In the genomic region with DNA sequence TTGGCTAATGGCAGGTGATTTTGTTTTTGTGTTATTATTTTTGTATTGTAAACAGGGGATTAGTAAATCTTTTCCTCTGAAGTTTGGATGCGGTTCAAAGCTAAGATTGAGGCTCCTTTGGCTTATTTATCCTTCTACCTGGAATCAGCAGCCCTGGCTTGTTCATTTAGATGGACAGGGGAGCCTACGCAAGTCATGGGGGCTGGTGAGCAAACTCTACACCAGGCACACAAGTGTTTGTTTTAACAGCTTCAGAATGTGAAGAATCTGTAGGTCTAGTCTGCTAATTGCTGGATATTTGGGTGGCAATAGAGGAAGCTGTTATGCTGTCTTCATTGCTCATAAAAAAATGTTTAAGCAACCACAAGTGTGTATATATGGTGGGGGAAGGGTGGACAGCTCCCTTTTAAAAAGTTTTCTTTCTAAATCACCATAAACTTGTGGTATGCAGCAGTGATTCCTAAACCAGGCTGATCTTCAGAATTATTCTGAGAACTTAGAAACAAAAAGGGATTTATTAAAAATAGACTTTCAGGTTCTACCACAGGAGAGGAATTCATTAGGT, we compare ENCODE assay signal across 15 cellular contexts. TPM values are rescaled to one million over a fixed set of nuclear protein-coding genes. Genes with fewer than 3 reads are reported as not detected.
A peak's percentile ranks its signal among the peaks of the same experiment; 100 is the strongest.
DNase-seq lines count a peak whose midpoint lies in the region; ATAC-seq, FAIRE-seq and TF ChIP-seq lines count a peak whose summit lies in the region.
"Had no signal": no experiment of that assay in that cellular context is flagged by ENCODE, and none has a peak within 500 bp of the region (broad histone marks: within the 10 kb centered on the region; RNA-seq: fewer than 3 reads in every experiment).

No MANE protein-coding gene starts in this region.

- TF ChIP-seq CTCF in bronchial epithelial cell (IDR thresholded peaks at IDR 0.05; ENCODE audit: insufficient read depth, low read length, severe bottlenecking): no peak
- TF ChIP-seq CTCF in lower lobe of right lung (IDR thresholded peaks at IDR 0.05): no peak
- TF ChIP-seq CTCF in right atrium auricular region (IDR thresholded peaks at IDR 0.05): no peak

- H3K4me3 ChIP-seq in BLaER1 treated with 17β-estradiol and CSF1 and Interleukin-3, amounts not matched to agents 10 nM and 100 nM: no peak overlapping the region
- H3K4me3 ChIP-seq in bronchial epithelial cell (ENCODE audit: low read depth, low read length) (no peak overlapping the region), lower lobe of right lung (no peak overlapping the region), right atrium auricular region (no peak overlapping the region)
- H3K4me3 ChIP-seq: mucosa of descending colon had no signal

- H3K27ac ChIP-seq in BLaER1 treated with 17β-estradiol and CSF1 and Interleukin-3, amounts not matched to agents 10 nM and 100 nM: no peak overlapping the region
- peak overlapping the region; percentile 42 for H3K27ac ChIP-seq in lower lobe of right lung
- no peak overlapping the region for H3K27ac ChIP-seq in right atrium auricular region
- H3K27ac ChIP-seq: foreskin keratinocyte had no signal

- no peak for FAIRE-seq in bronchial epithelial cell (lab: Jason Lieb, UNC)

- TF ChIP-seq EP300 in Ishikawa (IDR thresholded peaks at IDR 0.05; ENCODE audit: borderline replicate concordance): no peak

- no peaks in the 10 kb centered on the region; a peak in 1 of 22 replicates for H3K36me3 ChIP-seq in BLaER1 treated with 17β-estradiol and CSF1 and Interleukin-3, amounts not matched to agents 10 nM and 100 nM
- H3K36me3 ChIP-seq in bronchial epithelial cell (ENCODE audit: control insufficient read depth, insufficient read depth, low read length): no peaks in the 10 kb centered on the region
- no peaks in the 10 kb centered on the region for H3K36me3 ChIP-seq in lower lobe of right lung
- no peaks in the 10 kb centered on the region for H3K36me3 ChIP-seq in right atrium auricular region

- no peak for TF ChIP-seq RAD21 in Ishikawa (IDR thresholded peaks at IDR 0.05; ENCODE audit: low read depth)

- DNase-seq in bronchial epithelial cell (ENCODE audit: low read depth) (peak; percentile 58), lower lobe of right lung (no peak), right atrium auricular region (ENCODE audit: low spot score) (no peak), CD1c-positive myeloid dendritic cell (ENCODE audit: extremely low spot score) (no peak), Ammon's horn (ENCODE audit: low spot score) (no peak)
- DNase-seq: activated CD4-positive, alpha-beta memory T cell treated with anti-CD3 and anti-CD28 coated beads for 36 hours; AML-193; mucosa of descending colon; NCI-H187; stimulated activated CD4-positive, alpha-beta T cell treated with anti-CD3 and anti-CD28 coated beads, Interleukin-1b, Interleukin-23, amount 100 ng/mL, for 48 hours had no signal

- H3K27me3 ChIP-seq in BLaER1 treated with 17β-estradiol and CSF1 and Interleukin-3, amounts not matched to agents 10 nM and 100 nM: peaks cover 0 to 42% (median 0%) of the 10 kb centered on the region in 11 experiments; a peak in 4 of 22 replicates
- H3K27me3 ChIP-seq in bronchial epithelial cell (ENCODE audit: control insufficient read depth, insufficient read depth, low read length) (no peaks in the 10 kb centered on the region), lower lobe of right lung (ENCODE audit: low read depth) (no peaks in the 10 kb centered on the region), right atrium auricular region (no peaks in the 10 kb centered on the region)
- H3K27me3 ChIP-seq: foreskin keratinocyte had no signal

- peak overlapping the region in 10 of 11 experiments; percentile 18 to 64 (median 44); a peak in 14 of 22 replicates for H3K4me2 ChIP-seq in BLaER1 treated with 17β-estradiol and CSF1 and Interleukin-3, amounts not matched to agents 10 nM and 100 nM

- intact Hi-C loops in lower lobe of right lung (cut with DNase I): no loop called here

- no peaks in the 10 kb centered on the region for H4K20me1 ChIP-seq in BLaER1 treated with 17β-estradiol and CSF1 and Interleukin-3, amounts not matched to agents 10 nM and 100 nM

- peaks cover 0 to 7% (median 0%) of the 10 kb centered on the region in 11 experiments; a peak in 2 of 22 replicates for H3K9me3 ChIP-seq in BLaER1 treated with 17β-estradiol and CSF1 and Interleukin-3, amounts not matched to agents 10 nM and 100 nM (replicated peaks in 1 of 11)
- no peaks in the 10 kb centered on the region for H3K9me3 ChIP-seq in lower lobe of right lung
- H3K9me3 ChIP-seq in right atrium auricular region: no peaks in the 10 kb centered on the region
- H3K9me3 ChIP-seq: mucosa of descending colon had no signal

- peaks cover 7 to 20% (median 17%) of the 10 kb centered on the region in 10 experiments; a peak in 19 of 20 replicates for H3K4me1 ChIP-seq in BLaER1 treated with 17β-estradiol and CSF1 and Interleukin-3, amounts not matched to agents 10 nM and 100 nM
- H3K4me1 ChIP-seq in lower lobe of right lung (peaks cover 52% of the 10 kb centered on the region), right atrium auricular region (peaks cover 0 to 56% of the 10 kb centered on the region in 2 donors)

- no peak overlapping the region for H3K9ac ChIP-seq in BLaER1 treated with 17β-estradiol and CSF1 and Interleukin-3, amounts not matched to agents 10 nM and 100 nM

- ATAC-seq in lower lobe of right lung (peak; percentile 29 to 75), GM18873 (IDR thresholded peaks at IDR 0.05; ENCODE audit: low FRiP score, unreplicated experiment) (no peak)
- ATAC-seq: activated T-helper 17 cell treated with anti-CD3 and anti-CD28 coated beads, Interleukin-2, amount 50 U/mL, for 72 hours; foreskin keratinocyte; mucosa of descending colon had no signal

TF ChIP-seq in Ishikawa, 13 proteins besides CTCF, POLR2A, EP300 and RAD21:
- TF ChIP-seq FOXM1 (IDR thresholded peaks at IDR 0.05; ENCODE audit: borderline replicate concordance, low read depth): no peak
- TF ChIP-seq, protein P1, sequence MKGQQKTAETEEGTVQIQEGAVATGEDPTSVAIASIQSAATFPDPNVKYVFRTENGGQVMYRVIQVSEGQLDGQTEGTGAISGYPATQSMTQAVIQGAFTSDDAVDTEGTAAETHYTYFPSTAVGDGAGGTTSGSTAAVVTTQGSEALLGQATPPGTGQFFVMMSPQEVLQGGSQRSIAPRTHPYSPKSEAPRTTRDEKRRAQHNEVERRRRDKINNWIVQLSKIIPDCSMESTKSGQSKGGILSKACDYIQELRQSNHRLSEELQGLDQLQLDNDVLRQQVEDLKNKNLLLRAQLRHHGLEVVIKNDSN (IDR thresholded peaks at IDR 0.05): no peak
- TF ChIP-seq, protein P2, sequence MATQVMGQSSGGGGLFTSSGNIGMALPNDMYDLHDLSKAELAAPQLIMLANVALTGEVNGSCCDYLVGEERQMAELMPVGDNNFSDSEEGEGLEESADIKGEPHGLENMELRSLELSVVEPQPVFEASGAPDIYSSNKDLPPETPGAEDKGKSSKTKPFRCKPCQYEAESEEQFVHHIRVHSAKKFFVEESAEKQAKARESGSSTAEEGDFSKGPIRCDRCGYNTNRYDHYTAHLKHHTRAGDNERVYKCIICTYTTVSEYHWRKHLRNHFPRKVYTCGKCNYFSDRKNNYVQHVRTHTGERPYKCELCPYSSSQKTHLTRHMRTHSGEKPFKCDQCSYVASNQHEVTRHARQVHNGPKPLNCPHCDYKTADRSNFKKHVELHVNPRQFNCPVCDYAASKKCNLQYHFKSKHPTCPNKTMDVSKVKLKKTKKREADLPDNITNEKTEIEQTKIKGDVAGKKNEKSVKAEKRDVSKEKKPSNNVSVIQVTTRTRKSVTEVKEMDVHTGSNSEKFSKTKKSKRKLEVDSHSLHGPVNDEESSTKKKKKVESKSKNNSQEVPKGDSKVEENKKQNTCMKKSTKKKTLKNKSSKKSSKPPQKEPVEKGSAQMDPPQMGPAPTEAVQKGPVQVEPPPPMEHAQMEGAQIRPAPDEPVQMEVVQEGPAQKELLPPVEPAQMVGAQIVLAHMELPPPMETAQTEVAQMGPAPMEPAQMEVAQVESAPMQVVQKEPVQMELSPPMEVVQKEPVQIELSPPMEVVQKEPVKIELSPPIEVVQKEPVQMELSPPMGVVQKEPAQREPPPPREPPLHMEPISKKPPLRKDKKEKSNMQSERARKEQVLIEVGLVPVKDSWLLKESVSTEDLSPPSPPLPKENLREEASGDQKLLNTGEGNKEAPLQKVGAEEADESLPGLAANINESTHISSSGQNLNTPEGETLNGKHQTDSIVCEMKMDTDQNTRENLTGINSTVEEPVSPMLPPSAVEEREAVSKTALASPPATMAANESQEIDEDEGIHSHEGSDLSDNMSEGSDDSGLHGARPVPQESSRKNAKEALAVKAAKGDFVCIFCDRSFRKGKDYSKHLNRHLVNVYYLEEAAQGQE (IDR thresholded peaks at IDR 0.05; ENCODE audit: low read depth): 0 out of 2 replicates have a peak, but pooled peaks have one; percentile 22
- TF ChIP-seq CEBPB (IDR thresholded peaks at IDR 0.05): no peak

RNA-seq across cellular contexts. Expression of a gene that starts 20.7 kb away (rescaled TPM):
- total RNA-seq in bronchial epithelial cell: 8.2 and 8.3 TPM in 2 replicates
- total RNA-seq in lower lobe of right lung: 24.4 TPM
- 10 to 100 TPM; 20.9 to 30.5 TPM for total RNA-seq in right atrium auricular region
